ENCODE assay signal across 10 cellular contexts in the genomic region with DNA sequence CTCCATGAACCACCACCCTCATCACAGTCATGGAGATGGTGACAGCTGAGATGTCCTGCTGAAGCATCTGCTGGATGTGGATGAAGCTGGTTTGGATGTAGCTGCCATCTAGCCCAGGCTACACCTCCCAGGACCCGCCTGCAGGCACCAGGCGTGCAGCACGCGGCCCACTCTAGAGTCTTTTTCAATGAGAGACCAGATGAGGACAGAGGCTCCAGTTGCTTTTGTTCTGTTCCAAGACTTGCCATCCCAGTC.
DNase-seq lines count a peak whose midpoint lies in the region; ATAC-seq and TF ChIP-seq lines count a peak whose summit lies in the region.
"Had no signal": no experiment of that assay in that cellular context is flagged by ENCODE, and none has a peak within 500 bp of the region (broad histone marks: within the 10 kb centered on the region; RNA-seq: fewer than 3 reads in every experiment).

No MANE protein-coding gene starts in this region.

- CTCF ChIA-PET in AG04450 (lab: Charles Lee): no interaction called here

- H3K27me3 ChIP-seq in AG04450 (ENCODE audit: control insufficient read depth, insufficient read depth, low read length) (no peaks in the 10 kb centered on the region), HUES48 (ENCODE audit: control insufficient read depth, insufficient read depth, low read length) (no peaks in the 10 kb centered on the region)

- peaks cover 26% of the 10 kb centered on the region for H3K36me3 Mint-ChIP-seq in central memory CD8-positive, alpha-beta T cell (ENCODE audit: insufficient read depth)
- H3K36me3 Mint-ChIP-seq in neural crest cell (ENCODE audit: low read depth): no peaks in the 10 kb centered on the region

- H3K9me3 ChIP-seq in AG04450 (ENCODE audit: control insufficient read depth, insufficient read depth, low read length) (peaks cover 20% of the 10 kb centered on the region; the same call in 1 of the 2 replicates), HUES48 (ENCODE audit: control insufficient read depth, insufficient read depth, low read length) (no peaks in the 10 kb centered on the region)

- H3K9ac ChIP-seq in HUES48 (ENCODE audit: low read depth, low read length): no peak overlapping the region

- H3K4me1 Mint-ChIP-seq in central memory CD8-positive, alpha-beta T cell: peaks cover 89% of the 10 kb centered on the region
- H3K4me1 Mint-ChIP-seq in neural crest cell: peaks cover 78% of the 10 kb centered on the region

- peaks cover 51% of the 10 kb centered on the region for H3K4me1 ChIP-seq in HUES48 (ENCODE audit: control insufficient read depth, insufficient read depth, low read length)

- H3K27ac ChIP-seq in AG04450 (ENCODE audit: low read depth, low read length) (peak overlapping the region; percentile 96), HUES48 (ENCODE audit: low read depth, low read length) (peak overlapping the region; percentile 35)

- H3K4me3 Mint-ChIP-seq in central memory CD8-positive, alpha-beta T cell: peak overlapping the region; percentile 69
- H3K4me3 Mint-ChIP-seq in neural crest cell: no peak overlapping the region

- DNase-seq in AG04450 (ENCODE audit: low read depth, low spot score) (no peak), neural crest cell (ENCODE audit: low read depth, low spot score) (no peak), NCI-H446 treated with DMSO at 0.1 percent for 48 hours (lab: John Stamatoyannopoulos, UW) (no peak), HuH-7.5 (ENCODE audit: low spot score) (no peak), retina (no peak)
- DNase-seq in central memory CD8-positive, alpha-beta T cell (ENCODE audit: low spot score in 2 of 2): no peak
- DNase-seq in stimulated activated CD4-positive, alpha-beta T cell treated with anti-CD3 and anti-CD28 coated beads, Interleukin-2, amount 100 ng/mL, for 48 hours: no peak
- DNase-seq: activated gamma-delta T cell, NCI-H1105 had no signal

- H3K9me3 Mint-ChIP-seq in central memory CD8-positive, alpha-beta T cell: no peaks in the 10 kb centered on the region
- no peaks in the 10 kb centered on the region for H3K9me3 Mint-ChIP-seq in neural crest cell

- no peak for ATAC-seq in central memory CD8-positive, alpha-beta T cell (replicated peaks; ENCODE audit: extremely low read depth, poor library complexity, severe bottlenecking)

- H3K4me3 ChIP-seq in AG04450 (ENCODE audit: low read depth, low read length): no peak overlapping the region; the same call in 1 of the 2 replicates
- no peak overlapping the region for H3K4me3 ChIP-seq in HUES48 (ENCODE audit: low read depth, low read length)

- H3K27ac Mint-ChIP-seq in central memory CD8-positive, alpha-beta T cell (ENCODE audit: low read depth): peak overlapping the region; percentile 100
- peak overlapping the region; percentile 50 for H3K27ac Mint-ChIP-seq in neural crest cell (ENCODE audit: unreplicated experiment)

- peaks cover 10% of the 10 kb centered on the region for H3K36me3 ChIP-seq in HUES48 (ENCODE audit: control insufficient read depth, insufficient read depth, low read length)

- POLR2A ChIA-PET in AG04450 (lab: Yijun Ruan, JAX): no interaction called here

- no peaks in the 10 kb centered on the region for H3K27me3 Mint-ChIP-seq in central memory CD8-positive, alpha-beta T cell
- peaks cover 3% of the 10 kb centered on the region for H3K27me3 Mint-ChIP-seq in neural crest cell (ENCODE audit: low read depth)

- TF ChIP-seq CTCF in AG04450 (IDR thresholded peaks at IDR 0.05; ENCODE audit: low read depth, low read length) (no peak), neural crest cell (conservative IDR thresholded peaks at IDR 0.05) (no peak)
